24 cellular contexts compared by ENCODE assay signal in the genomic region with DNA sequence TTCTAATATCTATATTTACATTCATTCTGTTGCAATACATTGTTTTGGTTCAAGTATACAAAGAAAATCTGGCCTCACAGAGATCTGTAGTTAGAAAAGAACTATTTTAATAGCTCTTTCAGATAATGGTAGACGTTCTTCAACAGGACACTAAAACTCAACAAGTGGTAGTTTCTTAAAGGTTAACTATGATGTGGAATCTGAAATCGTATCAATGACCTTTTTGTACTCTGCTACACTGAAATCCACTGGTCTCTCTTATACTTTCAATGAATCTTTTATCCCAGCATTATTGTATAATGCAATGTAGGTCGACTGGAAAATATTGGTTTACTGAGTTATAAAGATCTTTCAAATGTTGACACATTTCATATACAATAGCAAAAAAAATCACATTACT. TPM values are rescaled to one million over a fixed set of nuclear protein-coding genes. Genes with fewer than 3 reads are reported as not detected.
"Had no signal": no experiment of that assay in that cellular context is flagged by ENCODE, and none has a peak within 500 bp of the region (broad histone marks: within the 10 kb centered on the region; RNA-seq: fewer than 3 reads in every experiment).

No MANE protein-coding gene starts in this region.

- FAIRE-seq: HepG2 had no signal

- H3K27me3 ChIP-seq: MG63 had no signal

- H3K4me3 ChIP-seq: MG63 had no signal

- ATAC-seq: HepG2, Panc1, PC-3, SK-N-SH treated with all-trans-retinoic acid at 6 μM for 48 hours had no signal

- H3K9me3 ChIP-seq: MG63 had no signal

- DNase-seq: IMR-90, KG1, MG63, NCI-H1092, NCI-H1105 treated with DMSO at 0.1 percent for 48 hours, NCI-H1417 treated with DMSO at 0.1 percent for 48 hours, NCI-H146, NCI-H1694 treated with DMSO at 0.1 percent for 48 hours, NCI-H1930, NCI-H2081 treated with DMSO at 0.1 percent for 48 hours, NCI-H2171, NCI-H226, NCI-H446, NCI-H510A, NCI-H524 treated with DMSO at 0.1 percent for 48 hours, NCI-H69, NCI-H774, PC-3, SHP77 had no signal

- H3K27ac ChIP-seq: RWPE1 had no signal

- H3K36me3 ChIP-seq: MG63 had no signal

RNA-seq across cellular contexts. Expression of a gene that starts 23.8 kb away (rescaled TPM):
- total RNA-seq: HT1080, IMR-90, PC-3 had no signal
- polyA plus RNA-seq: HepG2 had no signal

RNA-seq across cellular contexts. Expression of a gene that starts 31.6 kb away (rescaled TPM):
- total RNA-seq: IMR-90, PC-3 had no signal
- polyA plus RNA-seq: IMR-90 had no signal
